In the genomic region with DNA sequence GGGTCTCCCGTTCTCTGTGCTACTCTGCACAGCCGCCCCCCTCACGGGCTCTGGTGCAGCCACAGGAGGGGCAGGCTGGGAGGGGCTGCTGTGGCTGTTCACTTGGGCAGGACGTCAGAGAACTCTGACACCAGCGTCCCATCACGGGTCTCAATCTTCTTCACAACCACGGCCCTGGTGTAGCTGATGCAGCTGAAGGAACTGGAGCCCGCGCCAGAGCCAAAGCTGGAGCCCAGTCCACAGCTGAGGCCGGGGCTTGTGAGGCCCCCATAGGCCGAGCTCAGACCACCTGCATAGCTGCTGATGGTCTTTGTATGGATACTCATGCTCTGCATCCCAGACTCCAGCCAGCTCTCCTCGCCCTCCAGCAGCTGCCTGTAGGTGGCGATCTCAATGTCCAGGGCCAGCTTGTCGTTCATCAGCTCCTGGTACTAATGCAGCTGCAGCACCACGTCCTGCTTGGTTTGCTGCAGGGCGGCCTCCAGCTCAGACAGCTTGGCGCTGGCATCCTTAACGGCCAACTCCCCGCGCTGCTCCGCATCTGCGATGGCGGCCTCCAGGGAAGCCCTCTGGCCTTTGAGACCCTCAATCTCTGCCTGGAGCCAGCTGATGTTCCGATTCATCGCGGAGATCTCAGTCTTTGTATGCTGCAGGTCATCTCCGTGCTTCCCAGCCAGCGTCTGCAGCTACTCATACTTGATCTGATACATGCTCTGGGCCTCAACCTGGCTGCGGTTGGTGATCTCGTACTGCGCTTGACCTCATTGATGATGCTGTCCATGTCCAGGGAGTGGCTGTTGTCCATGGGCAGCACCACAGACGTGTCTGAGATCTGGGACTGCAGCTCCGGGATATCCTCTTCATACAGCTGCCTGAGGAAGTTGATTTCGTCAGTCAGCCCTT, we compare ENCODE assay signal across 9 cellular contexts. TPM values are rescaled to one million over a fixed set of nuclear protein-coding genes. Genes with fewer than 3 reads are reported as not detected.
DNase-seq lines count a peak whose midpoint lies in the region; ATAC-seq and TF ChIP-seq lines count a peak whose summit lies in the region.
"Had no signal": no experiment of that assay in that cellular context is flagged by ENCODE, and none has a peak within 500 bp of the region (broad histone marks: within the 10 kb centered on the region; RNA-seq: fewer than 3 reads in every experiment).

No MANE protein-coding gene starts in this region.

- no peaks in the 10 kb centered on the region for H3K36me3 ChIP-seq in esophagus muscularis mucosa

- no peak for TF ChIP-seq EP300 in esophagus muscularis mucosa (IDR thresholded peaks at IDR 0.05)

- no peaks in the 10 kb centered on the region for H3K9me3 Mint-ChIP-seq in neural crest cell
- no peaks in the 10 kb centered on the region for H3K9me3 Mint-ChIP-seq in activated CD8-positive, alpha-beta memory T cell treated with anti-CD3 and anti-CD28 coated beads, Interleukin-2, amount 10 ng/mL, durations not matched to agents 7 days and 5 days (ENCODE audit: low read depth)

- H3K4me3 ChIP-seq in NB4 (ENCODE audit: low read depth, low read length) (no peak overlapping the region), esophagus muscularis mucosa (no peak overlapping the region)

- ATAC-seq in GM21515 (IDR thresholded peaks at IDR 0.05; ENCODE audit: unreplicated experiment): no peak
- ATAC-seq in activated CD8-positive, alpha-beta memory T cell treated with anti-CD3 and anti-CD28 coated beads, Interleukin-2, amount 10 ng/mL, durations not matched to agents 7 days and 5 days: no peak

- no peaks in the 10 kb centered on the region for H3K9me3 ChIP-seq in esophagus muscularis mucosa

- intact Hi-C loops in esophagus muscularis mucosa (cut with DNase I): no loop called here

- WGBS in esophagus muscularis mucosa: 80% methylated on average over 29 of the region's 34 CpGs

- H3K27ac ChIP-seq in esophagus muscularis mucosa (replicated peaks in 1 of 4): no peak overlapping the region
- H3K27ac ChIP-seq: RWPE1 had no signal

- no peak overlapping the region for H3K4me3 Mint-ChIP-seq in neural crest cell
- H3K4me3 Mint-ChIP-seq in activated CD8-positive, alpha-beta memory T cell treated with anti-CD3 and anti-CD28 coated beads, Interleukin-2, amount 10 ng/mL, durations not matched to agents 7 days and 5 days: no peak overlapping the region

- H3K4me1 ChIP-seq in esophagus muscularis mucosa: no peaks in the 10 kb centered on the region

- no peaks in the 10 kb centered on the region for H3K4me1 Mint-ChIP-seq in neural crest cell
- no peaks in the 10 kb centered on the region for H3K4me1 Mint-ChIP-seq in activated CD8-positive, alpha-beta memory T cell treated with anti-CD3 and anti-CD28 coated beads, Interleukin-2, amount 10 ng/mL, durations not matched to agents 7 days and 5 days

- CTCF ChIA-PET in activated CD8-positive, alpha-beta memory T cell treated with anti-CD3 and anti-CD28 coated beads, Interleukin-2, amount 10 ng/mL, durations not matched to agents 7 days and 5 days (lab: Charles Lee): no interaction called here

- H3K27me3 ChIP-seq in esophagus muscularis mucosa: peaks cover 0 to 11% (median 0%) of the 10 kb centered on the region in 4 donors

- peaks cover 4% of the 10 kb centered on the region for H3K27me3 Mint-ChIP-seq in neural crest cell (ENCODE audit: low read depth)
- H3K27me3 Mint-ChIP-seq in activated CD8-positive, alpha-beta memory T cell treated with anti-CD3 and anti-CD28 coated beads, Interleukin-2, amount 10 ng/mL, durations not matched to agents 7 days and 5 days: peaks cover 8% of the 10 kb centered on the region

- DNase-seq in EH (ENCODE audit: low read depth): peak; percentile 70
- DNase-seq in NB4 (ENCODE audit: low read depth): peak; percentile 25
- no peak for DNase-seq in esophagus muscularis mucosa (ENCODE audit: extremely low spot score)
- DNase-seq in neural crest cell (ENCODE audit: low read depth, low spot score): peak; percentile 44
- no peak for DNase-seq in NAMALWA (ENCODE audit: low spot score)
- DNase-seq in NCI-H1436 (lab: John Stamatoyannopoulos, UW): no peak
- DNase-seq in activated CD8-positive, alpha-beta memory T cell treated with anti-CD3 and anti-CD28 coated beads, Interleukin-2, amount 10 ng/mL, durations not matched to agents 7 days and 5 days: no peak

- TF ChIP-seq CTCF in NB4 (IDR thresholded peaks at IDR 0.05; ENCODE audit: low read depth, low read length): peak; percentile 45
- peak in 2 of 3 experiments; percentile 14 to 48 for TF ChIP-seq CTCF in esophagus muscularis mucosa (IDR thresholded peaks at IDR 0.05)
- TF ChIP-seq CTCF in neural crest cell (conservative IDR thresholded peaks at IDR 0.05): peak; percentile 61

- H3K36me3 Mint-ChIP-seq in neural crest cell (ENCODE audit: low read depth): peaks cover 3% of the 10 kb centered on the region
- H3K36me3 Mint-ChIP-seq in activated CD8-positive, alpha-beta memory T cell treated with anti-CD3 and anti-CD28 coated beads, Interleukin-2, amount 10 ng/mL, durations not matched to agents 7 days and 5 days: no peaks in the 10 kb centered on the region

- no peak overlapping the region for H3K27ac Mint-ChIP-seq in neural crest cell (ENCODE audit: unreplicated experiment)
- no peak overlapping the region for H3K27ac Mint-ChIP-seq in activated CD8-positive, alpha-beta memory T cell treated with anti-CD3 and anti-CD28 coated beads, Interleukin-2, amount 10 ng/mL, durations not matched to agents 7 days and 5 days

- no peak for TF ChIP-seq POLR2A in NB4 (IDR thresholded peaks at IDR 0.05; ENCODE audit: extremely low read depth, insufficient read length)
- TF ChIP-seq POLR2A in esophagus muscularis mucosa (IDR thresholded peaks at IDR 0.05; ENCODE audit: low read depth): no peak

RNA-seq across cellular contexts. Expression of gene DUSP19, which starts 7.4 kb away (rescaled TPM):
- total RNA-seq in esophagus muscularis mucosa (1 to 10 TPM; 2.5 to 7.0 (median 5.0) TPM), neural crest cell (3.5 and 4.7 TPM in 2 replicates)
- 1 to 10 TPM; 1.8 to 2.1 TPM for total RNA-seq in activated CD8-positive, alpha-beta memory T cell treated with anti-CD3 and anti-CD28 coated beads, Interleukin-2, amount 10 ng/mL, durations not matched to agents 7 days and 5 days

RNA-seq across cellular contexts. Expression of gene NCKAP1, which starts 32.9 kb away (rescaled TPM):
- total RNA-seq in esophagus muscularis mucosa (100 to 1,000 TPM; 210 to 288 (median 249) TPM), neural crest cell (106 and 107 TPM in 2 replicates)
- 1 to 10 TPM in 1 of 2 experiments, under 1 TPM in 1; 0.96 to 1.6 TPM for total RNA-seq in activated CD8-positive, alpha-beta memory T cell treated with anti-CD3 and anti-CD28 coated beads, Interleukin-2, amount 10 ng/mL, durations not matched to agents 7 days and 5 days

RNA-seq across cellular contexts. Expression of gene NUP35, which starts 53.0 kb away (rescaled TPM):
- 10 to 100 TPM in 3 of 4 donors, 1 to 10 TPM in 1; 7.6 to 11.6 (median 10.7) TPM for total RNA-seq in esophagus muscularis mucosa
- total RNA-seq in neural crest cell: 27.7 and 28.5 TPM in 2 replicates
- total RNA-seq in activated CD8-positive, alpha-beta memory T cell treated with anti-CD3 and anti-CD28 coated beads, Interleukin-2, amount 10 ng/mL, durations not matched to agents 7 days and 5 days: 10 to 100 TPM; 23.5 to 24.9 TPM

Comparison
In these comparisons a context has a peak if more than half of its experiments do, and no peak if none do; other contexts are left out.
1. DNase-seq: peak in EH (single experiment), NB4 (single experiment) and neural crest cell (single experiment); none in esophagus muscularis mucosa (single experiment), NAMALWA (single experiment), NCI-H1436 (single experiment) and activated CD8-positive, alpha-beta memory T cell treated with anti-CD3 and anti-CD28 coated beads, Interleukin-2, amount 10 ng/mL, durations not matched to agents 7 days and 5 days (single experiment).
2. RNA of gene NCKAP1, which starts 32.9 kb away (total RNA-seq): 210 to 288 TPM in esophagus muscularis mucosa and 106 to 107 TPM in neural crest cell; 0.96 to 1.6 TPM in activated CD8-positive, alpha-beta memory T cell treated with anti-CD3 and anti-CD28 coated beads, Interleukin-2, amount 10 ng/mL, durations not matched to agents 7 days and 5 days; every median in the first group is over 10 times any median in the second.
3. Peak in every context shown above with its lines, with median percentiles within 50 percentile points of each other: CTCF ChIP-seq.